19 cellular contexts compared by ENCODE assay signal in genomic region chr18:79947881-79948610, GRCh38. TPM values are rescaled to one million over a fixed set of nuclear protein-coding genes. Genes with fewer than 3 reads are reported as not detected.
DNase-seq lines count a peak whose midpoint lies in the region; ATAC-seq, FAIRE-seq and TF ChIP-seq lines count a peak whose summit lies in the region.
"Had no signal": no experiment of that assay in that cellular context is flagged by ENCODE, and none has a peak within 500 bp of the region (broad histone marks: within the 10 kb centered on the region; RNA-seq: fewer than 3 reads in every experiment).

No MANE protein-coding gene starts in this region.

- no peak overlapping the region for H2AFZ ChIP-seq in hepatocyte

- peak overlapping the region in 4 of 5 experiments; percentile 16 to 93 (median 92) for H3K4me3 Mint-ChIP-seq in brain
- H3K4me3 Mint-ChIP-seq: activated naive CD8-positive, alpha-beta T cell had no signal

- FAIRE-seq in D721Med (lab: Jason Lieb, UNC), result peak; percentile 82
- FAIRE-seq: GM19239 had no signal

- intact Hi-C loops in stomach (cut with DNase I; ENCODE audit: low total_unique reads), result loop anchor here (10.0 kb wide), 1 partner anchor 87 kb away; the partner anchor contains the start of gene RBFA

- H3K36me3 ChIP-seq in stomach (peaks cover 0 to 24% (median 14%) of the 10 kb centered on the region in 4 donors), hepatocyte (replicated peaks; ENCODE audit: insufficient read depth, low read depth) (no peaks in the 10 kb centered on the region)

- no peak for DNase-seq in D721Med (ENCODE audit: insufficient read length, low spot score)
- DNase-seq in medulla oblongata (ENCODE audit: extremely low spot score), result peak; percentile 46
- DNase-seq in stomach, result peak; percentile 14
- no peak for DNase-seq in SW480 (ENCODE audit: low spot score)
- no peak for DNase-seq in hepatocyte (ENCODE audit: low spot score)
- no peak for DNase-seq in caudate nucleus (lab: John Stamatoyannopoulos, UW)
- DNase-seq: activated CD4-positive, alpha-beta T cell treated with anti-CD3 and anti-CD28 coated beads for 48 hours; activated T-cell treated with anti-CD3 and anti-CD28 coated beads for 4 hours; DMS153; left ventricle myocardium inferior; NCI-H2029; NCI-H526; T1000 had no signal

- TF ChIP-seq POLR2A in stomach (IDR thresholded peaks at IDR 0.05), result no peak

- TF ChIP-seq CTCF in D721Med (IDR thresholded peaks at IDR 0.05; ENCODE audit: insufficient read depth, missing control alignments), result no peak
- TF ChIP-seq CTCF in brain (conservative IDR thresholded peaks at IDR 0.05), result no peak
- no peak for TF ChIP-seq CTCF in stomach (IDR thresholded peaks at IDR 0.05)
- TF ChIP-seq CTCF in hepatocyte (IDR thresholded peaks at IDR 0.05; ENCODE audit: poor library complexity), result no peak

- H3K4me1 Mint-ChIP-seq in brain, result peaks cover 62% of the 10 kb centered on the region

- no peaks in the 10 kb centered on the region for H3K27me3 ChIP-seq in stomach
- H3K27me3 ChIP-seq in hepatocyte, result no peaks in the 10 kb centered on the region

- 87 to 97% (median 89%) methylated on average over 14 to 15 of the region's 15 CpGs for WGBS in stomach, 5 donors
- WGBS in hepatocyte (ENCODE audit: low lambda C conversion rate, missing lambda C conversion rate), result 92% methylated on average over 15 of the region's 15 CpGs

- H3K27ac Mint-ChIP-seq in brain, result peak overlapping the region in 2 of 5 experiments; percentile 11 to 33
- H3K27ac Mint-ChIP-seq: activated naive CD8-positive, alpha-beta T cell had no signal

- H3K4me3 ChIP-seq in stomach (no peak overlapping the region), hepatocyte (no peak overlapping the region)

- H4K20me1 ChIP-seq in hepatocyte (ENCODE audit: insufficient read depth, poor library complexity, severe bottlenecking), result peaks cover 39% of the 10 kb centered on the region

- TF ChIP-seq EP300 in stomach (IDR thresholded peaks at IDR 0.05), result no peak

- H3K9me2 ChIP-seq in hepatocyte (replicated peaks; ENCODE audit: insufficient read depth), result no peaks in the 10 kb centered on the region

- peaks cover 33% of the 10 kb centered on the region for H3K36me3 Mint-ChIP-seq in brain
- H3K36me3 Mint-ChIP-seq: activated naive CD8-positive, alpha-beta T cell had no signal

- H3K4me1 ChIP-seq in stomach (peaks cover 45 to 89% (median 74%) of the 10 kb centered on the region in 4 donors), hepatocyte (ENCODE audit: insufficient read depth) (peaks cover 22% of the 10 kb centered on the region)

- H3K9me3 ChIP-seq in stomach (no peaks in the 10 kb centered on the region), hepatocyte (ENCODE audit: low read depth) (no peaks in the 10 kb centered on the region)
- H3K9me3 ChIP-seq: left ventricle myocardium inferior had no signal

- H3K9me3 Mint-ChIP-seq in brain, result peaks cover 0 to 2% (median 0%) of the 10 kb centered on the region in 5 experiments
- H3K9me3 Mint-ChIP-seq: naive thymus-derived CD4-positive, alpha-beta T cell had no signal

- no peaks in the 10 kb centered on the region for H3K27me3 Mint-ChIP-seq in brain
- H3K27me3 Mint-ChIP-seq: activated naive CD8-positive, alpha-beta T cell; naive thymus-derived CD4-positive, alpha-beta T cell had no signal

- no peak overlapping the region for H3K4me2 ChIP-seq in hepatocyte

- H3K79me2 ChIP-seq in hepatocyte, result peaks cover 71% of the 10 kb centered on the region

- no peak overlapping the region for H3K27ac ChIP-seq in stomach
- no peak overlapping the region for H3K27ac ChIP-seq in hepatocyte
- H3K27ac ChIP-seq in caudate nucleus (ENCODE audit: low read depth, low read length), result no peak overlapping the region

- ATAC-seq in HG03378 (IDR thresholded peaks at IDR 0.05; ENCODE audit: unreplicated experiment), result no peak
- ATAC-seq: naive thymus-derived CD4-positive, alpha-beta T cell had no signal

RNA-seq across cellular contexts. Expression of gene SLC66A2, which starts 3.4 kb away (rescaled TPM):
- polyA plus RNA-seq in brain (ENCODE audit: insufficient read depth, low read depth, low replicate concordance), result 45.1 TPM
- 100 to 1,000 TPM in 1 of 5 donors, 10 to 100 TPM in 4; 18.1 to 148 (median 25.5) TPM for total RNA-seq in stomach
- polyA plus RNA-seq in stomach, result 10 to 100 TPM; 19.1 to 31.1 (median 20.0) TPM
- total RNA-seq in hepatocyte, result 23.4 and 31.1 TPM in 2 replicates
- polyA plus RNA-seq in hepatocyte, result 36.5 and 36.9 TPM in 2 replicates

RNA-seq across cellular contexts. Expression of gene HSBP1L1, which starts 16.4 kb away (rescaled TPM):
- polyA plus RNA-seq in brain (ENCODE audit: insufficient read depth, low read depth, low replicate concordance) (3.3 TPM), stomach (10 to 100 TPM; 51.6 to 62.3 (median 58.7) TPM), hepatocyte (81.9 and 82.0 TPM in 2 replicates)
- total RNA-seq in stomach (10 to 100 TPM in 4 of 5 donors, 1 to 10 TPM in 1; 4.1 to 42.6 (median 23.8) TPM), hepatocyte (55.2 and 58.7 TPM in 2 replicates)
- total RNA-seq: OCI-LY7 had no signal

RNA-seq across cellular contexts. Expression of gene TXNL4A, which starts 40.3 kb away (rescaled TPM):
- polyA plus RNA-seq in brain (ENCODE audit: insufficient read depth, low read depth, low replicate concordance) (150 TPM), stomach (100 to 1,000 TPM in 1 of 3 donors, 10 to 100 TPM in 2; 81.7 to 110 (median 97.0) TPM), hepatocyte (227 and 254 TPM in 2 replicates)
- total RNA-seq in stomach (100 to 1,000 TPM in 1 of 5 donors, 10 to 100 TPM in 4; 12.9 to 146 (median 16.8) TPM), hepatocyte (54.2 and 71.9 TPM in 2 replicates)

Comparison
In these comparisons a context has a peak if more than half of its experiments do, and no peak if none do; other contexts are left out.
1. DNase-seq: peak in medulla oblongata (single experiment) and stomach (single experiment); none in D721Med (single experiment), SW480 (single experiment), hepatocyte (single experiment) and caudate nucleus (0 of 61).
2. RNA of gene HSBP1L1, which starts 16.4 kb away (polyA plus RNA-seq): 81.9 to 82.0 TPM in hepatocyte and 51.6 to 62.3 TPM in stomach; 3.3 TPM in brain (single experiment); every median in the first group is over 10 times any median in the second.